8 cellular contexts compared by ENCODE assay signal in the genomic region with DNA sequence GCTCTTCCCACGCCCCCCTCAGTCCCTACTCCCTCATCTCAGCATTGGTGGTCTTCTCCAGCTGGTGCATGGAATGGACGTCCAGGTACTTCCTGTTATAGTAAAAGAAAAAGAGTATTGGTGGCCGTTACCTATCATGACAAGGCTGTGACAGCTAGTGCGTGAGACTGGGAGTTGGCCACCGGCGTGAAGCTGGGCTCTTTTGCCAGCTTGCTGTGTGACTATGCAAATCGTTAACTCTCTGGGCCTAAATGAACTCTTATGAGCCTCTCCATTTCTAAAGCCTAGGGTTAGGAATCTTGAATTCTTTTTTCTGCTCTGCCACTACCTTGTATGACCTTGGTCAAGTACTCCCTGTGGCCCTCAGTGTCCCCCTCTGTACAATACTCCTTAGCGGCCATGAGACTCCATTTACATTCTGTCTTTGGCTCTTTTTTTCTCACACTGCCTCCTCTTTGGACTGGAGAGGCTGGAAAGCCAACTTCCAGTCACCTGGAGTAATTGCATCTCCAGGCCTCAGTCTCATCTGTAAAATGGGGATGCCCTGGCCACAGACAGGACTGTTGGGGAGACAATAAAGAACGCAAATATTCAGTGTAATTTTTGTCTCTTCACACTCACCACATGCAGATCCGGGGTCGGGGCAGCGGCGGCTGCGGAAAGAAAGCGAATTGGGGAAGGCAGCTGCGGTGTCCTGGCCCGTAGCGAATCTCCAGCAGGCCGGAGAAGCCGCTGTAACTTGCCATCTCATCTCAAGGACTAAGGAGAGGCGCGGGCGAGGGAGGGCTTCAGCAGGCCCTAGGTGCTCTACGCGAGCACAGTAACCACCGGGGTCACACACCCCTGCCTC. TPM values are rescaled to one million over a fixed set of nuclear protein-coding genes. Genes with fewer than 3 reads are reported as not detected.
DNase-seq lines count a peak whose midpoint lies in the region; ATAC-seq, FAIRE-seq and TF ChIP-seq lines count a peak whose summit lies in the region.

No MANE protein-coding gene starts in this region.

- H3K9me3 ChIP-seq in DOHH2 (ENCODE audit: control insufficient read depth, insufficient read depth, low read length) (no peaks in the 10 kb centered on the region), OCI-LY7 (ENCODE audit: low read length) (no peaks in the 10 kb centered on the region)

- H3K4me1 Mint-ChIP-seq in osteocyte (ENCODE audit: unreplicated experiment), result peaks cover 22% of the 10 kb centered on the region

- peaks cover 49% of the 10 kb centered on the region for H3K79me2 ChIP-seq in DOHH2 (ENCODE audit: control insufficient read depth, low read length)
- H3K79me2 ChIP-seq in OCI-LY7 (ENCODE audit: insufficient read depth, low read depth, low read length), result peaks cover 20% of the 10 kb centered on the region; the same call in 1 of the 2 replicates

- CTCF ChIA-PET in OCI-LY7 (lab: Charles Lee; ENCODE audit: unreplicated experiment), result interaction anchor here (0.6 to 0.7 kb wide), 2 partner anchors 64 to 241 kb away, joined by 3 to 8 read pairs; no protein-coding TSS in a partner anchor

- no peak for TF ChIP-seq CTCF in DOHH2 (IDR thresholded peaks at IDR 0.05; ENCODE audit: low read depth, low read length, poor library complexity, severe bottlenecking)
- no peak for TF ChIP-seq CTCF in OCI-LY7 (conservative IDR thresholded peaks at IDR 0.05; ENCODE audit: low read length)
- TF ChIP-seq CTCF in epithelial cell of proximal tubule (conservative IDR thresholded peaks at IDR 0.05; ENCODE audit: low read depth, low read length), result no peak
- TF ChIP-seq CTCF in osteocyte (IDR thresholded peaks at IDR 0.05), result no peak

- peak overlapping the region; percentile 86 for H3K4me3 Mint-ChIP-seq in osteocyte (ENCODE audit: unreplicated experiment)

- H3K27ac ChIP-seq in DOHH2 (ENCODE audit: low read depth, low read length) (peak overlapping the region; percentile 84), OCI-LY7 (ENCODE audit: low read depth, low read length, poor library complexity, severe bottlenecking) (peak overlapping the region; percentile 57)

- TSS peak; percentile 49 for BruUV-seq in OCI-LY7 (replicated peaks; lab: Mats Ljungman, UMichigan)

- intact Hi-C loops in OCI-LY7 (cut with micrococcal nuclease; ENCODE audit: unreplicated experiment), result no loop called here

- peak overlapping the region; percentile 85 for H3K4me2 ChIP-seq in DOHH2 (ENCODE audit: low read length)
- H3K4me2 ChIP-seq in OCI-LY7 (ENCODE audit: low read length), result peak overlapping the region; percentile 95

- no peak for ATAC-seq in HG02981 (IDR thresholded peaks at IDR 0.05; ENCODE audit: unreplicated experiment)
- ATAC-seq in GM18520 (IDR thresholded peaks at IDR 0.05; ENCODE audit: unreplicated experiment), result no peak

- H3K9me2 ChIP-seq in DOHH2 (replicated peaks; ENCODE audit: control insufficient read depth, low read length) (no peaks in the 10 kb centered on the region), OCI-LY7 (ENCODE audit: insufficient read depth, low read length) (no peaks in the 10 kb centered on the region)

- no peaks in the 10 kb centered on the region for H3K9me3 Mint-ChIP-seq in osteocyte (ENCODE audit: unreplicated experiment)

- H3K36me3 ChIP-seq in DOHH2 (ENCODE audit: control insufficient read depth, low read length), result peaks cover 83% of the 10 kb centered on the region
- peaks cover 69% of the 10 kb centered on the region for H3K36me3 ChIP-seq in OCI-LY7 (ENCODE audit: insufficient read depth, low read length)

- no peaks in the 10 kb centered on the region for H3K27me3 ChIP-seq in DOHH2 (ENCODE audit: control insufficient read depth, low read length)

- FAIRE-seq in frontal cortex (lab: Jason Lieb, UNC), result no peak

- DNase-seq in OCI-LY7 (ENCODE audit: low spot score) (no peak), epithelial cell of proximal tubule (ENCODE audit: low read depth) (no peak), osteocyte (ENCODE audit: extremely low spot score, unreplicated experiment) (no peak), activated gamma-delta T cell treated with Interleukin-2 at 50 U/mL for 16 hours (no peak), frontal cortex (ENCODE audit: low spot score in 2 of 2) (no peak)

- H3K4me1 ChIP-seq in DOHH2 (ENCODE audit: control insufficient read depth, low read length) (peaks cover 43% of the 10 kb centered on the region), OCI-LY7 (ENCODE audit: insufficient read depth, low read length, poor library complexity, severe bottlenecking) (peaks cover 45% of the 10 kb centered on the region)

- no peaks in the 10 kb centered on the region for H3K27me3 Mint-ChIP-seq in osteocyte (ENCODE audit: unreplicated experiment)

- POLR2A ChIA-PET in OCI-LY7 (lab: Charles Lee), result interaction anchor here (0.6 to 1.0 kb wide), 3 partner anchors 10 to 419 kb away, joined by 3 to 5 read pairs (median 3); partner anchors contain the start of genes FUS and PHKG2

- H4K20me1 ChIP-seq in DOHH2 (ENCODE audit: control insufficient read depth, insufficient read depth, low read depth, low read length) (peaks cover 4% of the 10 kb centered on the region; the same call in 1 of the 2 replicates), OCI-LY7 (ENCODE audit: insufficient read depth, low read length) (no peaks in the 10 kb centered on the region)

- H3K4me3 ChIP-seq in DOHH2 (ENCODE audit: low read length), result peak overlapping the region; percentile 91
- peak overlapping the region; percentile 84 for H3K4me3 ChIP-seq in OCI-LY7 (ENCODE audit: low read depth, low read length, poor library complexity, severe bottlenecking)
- peak overlapping the region; percentile 97 for H3K4me3 ChIP-seq in epithelial cell of proximal tubule (ENCODE audit: low read depth, low read length)

- H3K27ac Mint-ChIP-seq in osteocyte (ENCODE audit: unreplicated experiment), result peak overlapping the region; percentile 90

- peak overlapping the region; percentile 65; the same call in 1 of the 2 replicates for H2AFZ ChIP-seq in OCI-LY7 (ENCODE audit: low read length)

- H3F3A ChIP-seq in DOHH2 (ENCODE audit: control insufficient read depth, insufficient read depth), result peaks cover 18% of the 10 kb centered on the region

- H3K36me3 Mint-ChIP-seq in osteocyte (ENCODE audit: unreplicated experiment), result peaks cover 20% of the 10 kb centered on the region

RNA-seq across cellular contexts. Expression of gene CFAP119, which starts 1.1 kb away (rescaled TPM):
- 20.7 and 27.4 TPM in 2 replicates for total RNA-seq in OCI-LY7 (2014; rRNA removed; shearing (Covaris generic))
- total RNA-seq in OCI-LY7 (2022) (25.0 and 27.4 TPM in 2 replicates), epithelial cell of proximal tubule (7.0 and 8.2 TPM in 2 replicates), osteocyte (5.0 and 9.7 TPM in 2 replicates), frontal cortex (3.3 TPM)

RNA-seq across cellular contexts. Expression of gene RNF40, which starts 1.3 kb away (rescaled TPM):
- total RNA-seq in OCI-LY7 (2014; rRNA removed; shearing (Covaris generic)), result 54.8 and 70.5 TPM in 2 replicates
- total RNA-seq in OCI-LY7 (2022) (108 and 120 TPM in 2 replicates), epithelial cell of proximal tubule (47.2 and 73.8 TPM in 2 replicates), osteocyte (116 and 118 TPM in 2 replicates), frontal cortex (90.1 TPM)

RNA-seq across cellular contexts. Expression of gene PHKG2, which starts 12.6 kb away (rescaled TPM):
- 37.6 and 40.5 TPM in 2 replicates for total RNA-seq in OCI-LY7 (2014; rRNA removed; shearing (Covaris generic))
- total RNA-seq in OCI-LY7 (2022) (41.9 and 46.5 TPM in 2 replicates), epithelial cell of proximal tubule (27.6 and 42.0 TPM in 2 replicates), osteocyte (28.6 and 31.1 TPM in 2 replicates), frontal cortex (8.6 TPM)

RNA-seq across cellular contexts. Expression of gene ZNF629, which starts 26.2 kb away (rescaled TPM):
- 1.9 and 2.5 TPM in 2 replicates for total RNA-seq in OCI-LY7 (2014; rRNA removed; shearing (Covaris generic))
- total RNA-seq in OCI-LY7 (2022) (1.0 and 1.1 TPM in 2 replicates), epithelial cell of proximal tubule (11.4 and 14.0 TPM in 2 replicates), osteocyte (26.7 and 27.2 TPM in 2 replicates), frontal cortex (11.4 TPM)
